Comparison of ENCODE assay signal across 27 cellular contexts in genomic region chr22:30021881-30022619, GRCh38. TPM values are rescaled to one million over a fixed set of nuclear protein-coding genes. Genes with fewer than 3 reads are reported as not detected.
DNase-seq lines count a peak whose midpoint lies in the region; ATAC-seq, FAIRE-seq and TF ChIP-seq lines count a peak whose summit lies in the region.
"Had no signal": no experiment of that assay in that cellular context is flagged by ENCODE, and none has a peak within 500 bp of the region (broad histone marks: within the 10 kb centered on the region; RNA-seq: fewer than 3 reads in every experiment).

No MANE protein-coding gene starts in this region.

- peak overlapping the region; percentile 14 for H3K27ac Mint-ChIP-seq in CD8-positive, alpha-beta T cell
- H3K27ac Mint-ChIP-seq in activated T-helper 2 cell treated with anti-CD3 and anti-CD28 coated beads, Interferon-gamma antibody, Interleukin-2, Interleukin-4, amounts not matched to agents 10 μg/mL and 5 μg/mL and 100 μg/mL, durations not matched to agents 14 hours and 24 hours and 36 hours: peak overlapping the region; percentile 47

- no peaks in the 10 kb centered on the region for H3K9me3 ChIP-seq in CD8-positive, alpha-beta T cell (ENCODE audit: low read length)
- H3K9me3 ChIP-seq: mucosa of descending colon had no signal

- no peaks in the 10 kb centered on the region for H3K4me1 ChIP-seq in CD8-positive, alpha-beta T cell (ENCODE audit: insufficient read depth, low read length)

- no peak for ATAC-seq in CD8-positive, alpha-beta T cell
- ATAC-seq in GM19397 (IDR thresholded peaks at IDR 0.05; ENCODE audit: unreplicated experiment): no peak
- ATAC-seq: activated T-cell treated with anti-CD3 and anti-CD28 coated beads, Interleukin-2, amount 50 U/mL, for 72 hours; mucosa of descending colon had no signal

- CTCF ChIA-PET in CD8-positive, alpha-beta T cell (lab: Charles Lee): interaction anchor here (0.6 kb wide), 1 partner anchor 100 kb away, joined by 3 read pairs; no protein-coding TSS in a partner anchor

- no peaks in the 10 kb centered on the region for H3K27me3 Mint-ChIP-seq in CD8-positive, alpha-beta T cell (ENCODE audit: low read depth)
- H3K27me3 Mint-ChIP-seq in activated T-helper 2 cell treated with anti-CD3 and anti-CD28 coated beads, Interferon-gamma antibody, Interleukin-2, Interleukin-4, amounts not matched to agents 10 μg/mL and 5 μg/mL and 100 μg/mL, durations not matched to agents 14 hours and 24 hours and 36 hours (ENCODE audit: low read depth): no peaks in the 10 kb centered on the region
- H3K27me3 Mint-ChIP-seq: activated naive CD8-positive, alpha-beta T cell treated with anti-CD3 and anti-CD28 coated beads for 36 hours had no signal

- H3K36me3 Mint-ChIP-seq in CD8-positive, alpha-beta T cell: peaks cover 98% of the 10 kb centered on the region
- peaks cover 59% of the 10 kb centered on the region for H3K36me3 Mint-ChIP-seq in activated T-helper 2 cell treated with anti-CD3 and anti-CD28 coated beads, Interferon-gamma antibody, Interleukin-2, Interleukin-4, amounts not matched to agents 10 μg/mL and 5 μg/mL and 100 μg/mL, durations not matched to agents 14 hours and 24 hours and 36 hours (ENCODE audit: low read depth)

- H3K4me3 ChIP-seq in CD8-positive, alpha-beta T cell (ENCODE audit: low read depth, low read length): no peak overlapping the region
- H3K4me3 ChIP-seq: coronary artery, mucosa of descending colon, smooth muscle cell had no signal

- POLR2A ChIA-PET in CD8-positive, alpha-beta T cell (lab: Charles Lee): no interaction called here

- peaks cover 53% of the 10 kb centered on the region for H3K36me3 ChIP-seq in CD8-positive, alpha-beta T cell (ENCODE audit: insufficient read depth, low read length)

- FAIRE-seq in RCC 7860 (lab: Jason Lieb, UNC): no peak
- FAIRE-seq: D721Med, endometrium had no signal

- H3K27ac ChIP-seq in CD8-positive, alpha-beta T cell (ENCODE audit: low read depth, low read length): no peak overlapping the region
- H3K27ac ChIP-seq in layer of hippocampus (ENCODE audit: low read depth, low read length): peak overlapping the region; percentile 58
- H3K27ac ChIP-seq: 22Rv1, coronary artery, WERI-Rb-1 had no signal

- intact Hi-C loops in CD8-positive, alpha-beta T cell (cut with DNase I, micrococcal nuclease): no loop called here
- intact Hi-C loops in activated T-helper 2 cell treated with anti-CD3 and anti-CD28 coated beads, Interferon-gamma antibody, Interleukin-2, Interleukin-4, amounts not matched to agents 10 μg/mL and 5 μg/mL and 100 μg/mL, durations not matched to agents 14 hours and 24 hours and 36 hours (cut with micrococcal nuclease): no loop called here

- TF ChIP-seq CTCF in CD8-positive, alpha-beta T cell (IDR thresholded peaks at IDR 0.05): no peak

- H3K27me3 ChIP-seq in CD8-positive, alpha-beta T cell (ENCODE audit: insufficient read depth, low read length): no peaks in the 10 kb centered on the region
- H3K27me3 ChIP-seq in layer of hippocampus (ENCODE audit: control insufficient read depth, insufficient read depth, low read length): no peaks in the 10 kb centered on the region

- H3K9me3 Mint-ChIP-seq in CD8-positive, alpha-beta T cell: no peaks in the 10 kb centered on the region
- H3K9me3 Mint-ChIP-seq in activated T-helper 2 cell treated with anti-CD3 and anti-CD28 coated beads, Interferon-gamma antibody, Interleukin-2, Interleukin-4, amounts not matched to agents 10 μg/mL and 5 μg/mL and 100 μg/mL, durations not matched to agents 14 hours and 24 hours and 36 hours: no peaks in the 10 kb centered on the region
- H3K9me3 Mint-ChIP-seq: activated naive CD8-positive, alpha-beta T cell treated with anti-CD3 and anti-CD28 coated beads for 36 hours; activated T-cell treated with anti-CD3 and anti-CD28 coated beads, Interleukin-2, amount 50 U/mL, for 72 hours had no signal

- peak; percentile 26 to 72 for DNase-seq in NCI-H2081 (lab: John Stamatoyannopoulos, UW)
- DNase-seq in NCI-H2081 treated with DMSO at 0.1 percent for 48 hours (lab: John Stamatoyannopoulos, UW): no peak
- DNase-seq in CD8-positive, alpha-beta T cell: no peak
- no peak for DNase-seq in activated T-helper 2 cell treated with anti-CD3 and anti-CD28 coated beads, Interferon-gamma antibody, Interleukin-2, Interleukin-4, amounts not matched to agents 10 μg/mL and 5 μg/mL and 100 μg/mL, durations not matched to agents 14 hours and 24 hours and 36 hours (ENCODE audit: low spot score)
- no peak for DNase-seq in DMS153 treated with DMSO at 0.1 percent for 48 hours (lab: John Stamatoyannopoulos, UW; ENCODE audit: unreplicated experiment)
- DNase-seq in RCC 7860 (ENCODE audit: low spot score): no peak
- DNase-seq: activated CD8-positive, alpha-beta memory T cell treated with anti-CD3 and anti-CD28 coated beads for 24 hours; activated naive CD8-positive, alpha-beta T cell treated with anti-CD3 and anti-CD28 coated beads for 36 hours; activated T-cell treated with anti-CD3 and anti-CD28 coated beads, Interleukin-2, amount 50 U/mL, for 72 hours; AML-193; Kasumi-1; mucosa of descending colon; NCI-H1048; NCI-H2107; NCI-H524 treated with DMSO at 0.1 percent for 48 hours; stimulated activated CD4-positive, alpha-beta T cell treated with anti-CD3 and anti-CD28 coated beads, Interleukin-4, amount 100 ng/mL, for 1 hour; WERI-Rb-1 had no signal

- no peaks in the 10 kb centered on the region for H3K4me1 Mint-ChIP-seq in CD8-positive, alpha-beta T cell (ENCODE audit: low read depth)
- H3K4me1 Mint-ChIP-seq in activated T-helper 2 cell treated with anti-CD3 and anti-CD28 coated beads, Interferon-gamma antibody, Interleukin-2, Interleukin-4, amounts not matched to agents 10 μg/mL and 5 μg/mL and 100 μg/mL, durations not matched to agents 14 hours and 24 hours and 36 hours (ENCODE audit: low read depth): peaks cover 9% of the 10 kb centered on the region

- no peak overlapping the region for H3K4me3 Mint-ChIP-seq in CD8-positive, alpha-beta T cell
- no peak overlapping the region for H3K4me3 Mint-ChIP-seq in activated T-helper 2 cell treated with anti-CD3 and anti-CD28 coated beads, Interferon-gamma antibody, Interleukin-2, Interleukin-4, amounts not matched to agents 10 μg/mL and 5 μg/mL and 100 μg/mL, durations not matched to agents 14 hours and 24 hours and 36 hours (ENCODE audit: low read depth)
- H3K4me3 Mint-ChIP-seq: activated naive CD8-positive, alpha-beta T cell treated with anti-CD3 and anti-CD28 coated beads for 36 hours; activated T-cell treated with anti-CD3 and anti-CD28 coated beads, Interleukin-2, amount 50 U/mL, for 72 hours had no signal

RNA-seq across cellular contexts. Expression of gene HORMAD2, which starts 58.2 kb away (rescaled TPM):
- not detected for total RNA-seq in CD8-positive, alpha-beta T cell
- total RNA-seq in activated T-helper 2 cell treated with anti-CD3 and anti-CD28 coated beads, Interferon-gamma antibody, Interleukin-2, Interleukin-4, amounts not matched to agents 10 μg/mL and 5 μg/mL and 100 μg/mL, durations not matched to agents 14 hours and 24 hours and 36 hours: 0.48 and 0.53 TPM in 2 replicates
- total RNA-seq: activated naive CD8-positive, alpha-beta T cell treated with anti-CD3 and anti-CD28 coated beads for 36 hours; mucosa of descending colon; pulmonary artery endothelial cell; T-helper 1 cell treated with Interleukin-12 subunit alpha and Interleukin-12 subunit beta and Interleukin-4 antibody, amounts not matched to agents 30 ng/mL and 1 ng/mL, for 36 hours; ureter had no signal

Comparison
In these comparisons a context has a peak if more than half of its experiments do, and no peak if none do; other contexts are left out.
1. DNase-seq: peak in NCI-H2081 (2 of 2); none in NCI-H2081 treated with DMSO at 0.1 percent for 48 hours (single experiment), CD8-positive, alpha-beta T cell (0 of 7), activated T-helper 2 cell treated with anti-CD3 and anti-CD28 coated beads, Interferon-gamma antibody, Interleukin-2, Interleukin-4, amounts not matched to agents 10 μg/mL and 5 μg/mL and 100 μg/mL, durations not matched to agents 14 hours and 24 hours and 36 hours (single experiment), DMS153 treated with DMSO at 0.1 percent for 48 hours (single experiment) and RCC 7860 (single experiment).